ENCODE assay signal across 22 cellular contexts in the genomic region with DNA sequence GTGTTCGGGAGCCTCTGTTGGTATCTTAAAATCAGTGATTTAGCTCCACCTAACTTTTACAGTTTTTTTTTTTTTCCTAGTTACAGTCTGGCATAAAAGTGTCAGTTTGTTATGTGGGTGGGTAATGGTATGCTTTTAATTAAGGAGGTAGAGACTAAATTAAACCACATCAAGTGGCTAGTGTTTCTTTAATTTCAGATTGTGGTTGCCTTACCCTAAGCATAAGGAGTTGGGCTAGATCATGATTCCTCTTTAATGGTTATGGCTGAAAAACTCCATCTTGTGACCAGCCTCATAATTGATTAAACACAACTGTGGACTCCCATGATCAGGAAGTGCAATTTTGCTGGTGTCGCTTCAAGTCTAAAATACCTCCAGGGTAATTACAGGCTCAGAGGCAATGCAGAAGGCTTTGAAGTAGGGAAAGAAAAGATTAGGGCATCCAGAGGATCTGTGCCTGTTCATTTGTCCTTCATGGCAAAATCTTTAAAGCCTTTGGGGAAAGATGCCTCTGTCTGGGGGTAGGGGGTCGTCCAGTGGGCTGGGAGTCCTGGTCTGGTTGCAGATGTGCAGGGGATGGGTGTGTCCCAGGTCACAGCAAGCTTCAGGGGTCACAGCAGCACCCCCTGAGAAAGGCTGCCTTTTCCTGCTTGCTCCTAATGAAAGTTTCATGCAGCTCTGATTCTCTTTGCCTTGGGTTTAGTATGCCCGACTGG.
"Had no signal": no experiment of that assay in that cellular context is flagged by ENCODE, and none has a peak within 500 bp of the region (broad histone marks: within the 10 kb centered on the region; RNA-seq: fewer than 3 reads in every experiment).

No MANE protein-coding gene starts in this region.

- DNase-seq: activated CD4-positive, alpha-beta memory T cell treated with anti-CD3 and anti-CD28 coated beads for 36 hours; activated CD4-positive, alpha-beta T cell treated with anti-CD3 and anti-CD28 coated beads for 48 hours; activated naive CD4-positive, alpha-beta T cell treated with Interleukin-2 at 50 U/mL for 16 hours; activated naive CD8-positive, alpha-beta T cell treated with anti-CD3 and anti-CD28 coated beads for 36 hours; activated T-cell treated with anti-CD3 and anti-CD28 coated beads, Interleukin-2, amount 50 U/mL, for 48 hours; colonic mucosa; endodermal cell; heart right ventricle; left lung; naive thymus-derived CD8-positive, alpha-beta T cell; pancreas; psoas muscle; right cardiac atrium; stimulated activated CD4-positive, alpha-beta T cell treated with anti-CD3 and anti-CD28 coated beads, Interleukin-1b, Interleukin-23, amount 100 ng/mL, for 48 hours; stimulated activated naive CD8-positive, alpha-beta T cell treated with anti-CD3 and anti-CD28 coated beads, Interleukin-15, amount 100 ng/mL, for 72 hours had no signal

- H3K9me3 ChIP-seq: breast epithelium, colonic mucosa, heart right ventricle, left lung, neutrophil, pancreas, psoas muscle, tibial nerve had no signal

- H3K36me3 ChIP-seq: breast epithelium, colonic mucosa, heart right ventricle, left lung, neutrophil, pancreas, tibial nerve had no signal

- H3K27ac ChIP-seq: breast epithelium, colonic mucosa, epithelial cell of prostate, heart right ventricle, left lung, neutrophil, pancreas, psoas muscle, tibial nerve had no signal

- FAIRE-seq: pancreas, urothelium cell line had no signal

- ATAC-seq: heart right ventricle; left lung; naive thymus-derived CD8-positive, alpha-beta T cell; pancreas; psoas muscle; right cardiac atrium; stimulated activated effector memory CD8-positive, alpha-beta T cell treated with anti-CD3 and anti-CD28 coated beads, Interleukin-12 subunit alpha, Interleukin-12 subunit beta, amount 100 ng/mL, for 72 hours; stimulated activated naive CD8-positive, alpha-beta T cell treated with anti-CD3 and anti-CD28 coated beads, Interleukin-15, amount 100 ng/mL, for 72 hours had no signal

- H3K4me1 ChIP-seq: breast epithelium, colonic mucosa, heart right ventricle, left lung, pancreas, psoas muscle, tibial nerve had no signal

- H3K4me3 ChIP-seq: breast epithelium, colonic mucosa, heart right ventricle, left lung, lung, pancreas, psoas muscle, tibial nerve had no signal

- H3K27me3 ChIP-seq: breast epithelium, colonic mucosa, left lung, neutrophil, pancreas, tibial nerve had no signal
